ENCODE assay signal across 2 cellular contexts in genomic region chr11:64055077-64055476, GRCh38.
A peak's percentile ranks its signal among the peaks of the same experiment; 100 is the strongest.
TF ChIP-seq lines count a peak whose summit lies in the region.

No MANE protein-coding gene starts in this region.

TF ChIP-seq in SK-N-SH, 30 proteins besides CTCF, POLR2A, EP300 and RAD21:
- TF ChIP-seq FOXM1 (IDR thresholded peaks at IDR 0.05; ENCODE audit: low read depth): no peak
- TF ChIP-seq USF1 (IDR thresholded peaks at IDR 0.05; ENCODE audit: borderline replicate concordance, low read depth): no peak
- peak; percentile 22; the same call in 1 of the 2 replicates for TF ChIP-seq RCOR1 (IDR thresholded peaks at IDR 0.05; ENCODE audit: low read length)

TF ChIP-seq in SK-N-SH treated with all-trans-retinoic acid at 6 μM for 48 hours, 23 proteins besides CTCF, POLR2A, EP300 and RAD21:
- TF ChIP-seq ZFP3 (CRISPR knock-in tag; IDR thresholded peaks at IDR 0.05): no peak
